Comparison of ENCODE assay signal across 1 cellular context in genomic region chr7:6706666-6707407, GRCh38.
TF ChIP-seq lines count a peak whose summit lies in the region.

Gene ZNF12, minus strand, starts transcription at chr7:6706947. Its CDS starts 1,774 bp downstream, at chr7:6705173.

TF ChIP-seq in K562, 482 proteins besides CTCF, POLR2A, EP300 and RAD21 (continued from another document and continues in another):
- TF ChIP-seq CHD7 (IDR thresholded peaks at IDR 0.05; ENCODE audit: low read depth, low read length) (no peak), GATAD2A (IDR thresholded peaks at IDR 0.05) (no peak), SNRNP70 (optimal IDR thresholded peaks at IDR 0.05; ENCODE audit: low read depth, low read length) (no peak), ZNF79 (CRISPR knock-in tag; IDR thresholded peaks at IDR 0.05; ENCODE audit: low read depth) (no peak), CREB5 (CRISPR knock-in tag; IDR thresholded peaks at IDR 0.05) (no peak), PHF21A (IDR thresholded peaks at IDR 0.05; ENCODE audit: borderline replicate concordance, low read depth) (0 out of 2 replicates have a peak, but pooled peaks have one; percentile 12), HMBOX1 (IDR thresholded peaks at IDR 0.05) (no peak), SIRT6 (IDR thresholded peaks at IDR 0.05; ENCODE audit: low read depth, low read length) (no peak), THAP12 (CRISPR knock-in tag; IDR thresholded peaks at IDR 0.05) (peak; percentile 73; the same call in 1 of the 2 replicates), ZNF347 (CRISPR knock-in tag; IDR thresholded peaks at IDR 0.05; ENCODE audit: low read depth) (no peak), MCM3 (IDR thresholded peaks at IDR 0.05) (no peak), ZC3H4 (CRISPR knock-in tag; IDR thresholded peaks at IDR 0.05; ENCODE audit: borderline replicate concordance) (no peak), FOXA3 (CRISPR knock-in tag; conservative IDR thresholded peaks at IDR 0.05 in 1 of 2, IDR thresholded peaks at IDR 0.05 in 1 of 2) (no peak), ATF1 (CRISPR knock-in tag; IDR thresholded peaks at IDR 0.05) (no peak), ATF1 (tag; IDR thresholded peaks at IDR 0.05) (peak; percentile 39; the same call in 1 of the 2 replicates), PRDM10 (IDR thresholded peaks at IDR 0.05; ENCODE audit: partially characterized antibody) (peak; percentile 12), HMGN3 (IDR thresholded peaks at IDR 0.05; ENCODE audit: borderline replicate concordance, extremely low read depth, insufficient read length, low read depth, low read length) (peak; percentile 67), NFYB (IDR thresholded peaks at IDR 0.05; ENCODE audit: extremely low read depth, insufficient read length) (no peak), ZNF184 (CRISPR knock-in tag; IDR thresholded peaks at IDR 0.05) (no peak), ZBTB40 (IDR thresholded peaks at IDR 0.05) (peak; percentile 89), ZBTB40 (CRISPR knock-in tag; IDR thresholded peaks at IDR 0.05) (no peak)
